Comparison of ENCODE assay signal across 27 cellular contexts in the genomic region with DNA sequence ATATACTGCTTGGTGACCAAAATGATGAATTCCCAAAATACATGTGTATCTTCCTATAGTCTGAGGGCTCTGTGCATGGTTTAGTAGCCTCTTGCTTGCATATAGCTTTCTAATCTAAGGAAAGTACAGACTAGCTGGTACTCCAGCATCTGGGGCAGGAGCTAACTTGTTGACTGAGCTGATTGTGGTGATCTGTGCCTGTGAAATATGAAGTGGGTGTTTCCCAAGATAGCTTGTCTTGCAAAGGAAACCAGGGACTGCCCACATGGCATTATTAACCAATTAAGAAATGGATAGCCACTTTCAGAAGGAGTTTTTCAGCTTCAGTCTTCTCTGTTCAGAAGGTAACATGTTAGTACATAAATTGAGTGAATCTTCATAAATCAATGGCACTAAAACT.
DNase-seq lines count a peak whose midpoint lies in the region; ATAC-seq and TF ChIP-seq lines count a peak whose summit lies in the region.
"Had no signal": no experiment of that assay in that cellular context is flagged by ENCODE, and none has a peak within 500 bp of the region (broad histone marks: within the 10 kb centered on the region; RNA-seq: fewer than 3 reads in every experiment).

No MANE protein-coding gene starts in this region.

- peaks cover 4% of the 10 kb centered on the region for H3K4me1 ChIP-seq in osteoblast (ENCODE audit: insufficient read depth, low read length)
- H3K4me1 ChIP-seq: right atrium auricular region, vagina had no signal

- no peaks in the 10 kb centered on the region for H3K36me3 ChIP-seq in osteoblast (ENCODE audit: insufficient read depth, low read length)
- H3K36me3 ChIP-seq: BLaER1 treated with 17β-estradiol and CSF1 and Interleukin-3, amounts not matched to agents 10 nM and 100 nM; right atrium auricular region; vagina had no signal

- H3K79me2 ChIP-seq in osteoblast (ENCODE audit: insufficient read depth, low read length), result no peaks in the 10 kb centered on the region
- H3K79me2 ChIP-seq: hepatocyte had no signal

- no peaks in the 10 kb centered on the region for H3K9me3 ChIP-seq in osteoblast (ENCODE audit: low read depth, low read length)
- H3K9me3 ChIP-seq: BLaER1 treated with 17β-estradiol and CSF1 and Interleukin-3, amounts not matched to agents 10 nM and 100 nM; right atrium auricular region; vagina had no signal

- DNase-seq in NCI-H82 (lab: John Stamatoyannopoulos, UW), result peak; percentile 27
- no peak for DNase-seq in NCI-H82 treated with DMSO at 0.1 percent for 48 hours (lab: John Stamatoyannopoulos, UW; ENCODE audit: unreplicated experiment)
- peak; percentile 8 for DNase-seq in OCI-M1 (lab: John Stamatoyannopoulos, UW)
- peak; percentile 61 for DNase-seq in epithelial cell of prostate (ENCODE audit: low read depth, low spot score)
- peak; percentile 32 for DNase-seq in osteoblast (ENCODE audit: insufficient read length, low spot score, missing footprints)
- DNase-seq in activated naive CD4-positive, alpha-beta T cell (lab: John Stamatoyannopoulos, UW), result no peak
- DNase-seq in activated naive CD8-positive, alpha-beta T cell treated with anti-CD3 and anti-CD28 coated beads, Interleukin-2, amount 50 U/mL, for 24 hours, result no peak
- DNase-seq: 8988T; activated CD4-positive, alpha-beta T cell treated with anti-CD3 and anti-CD28 coated beads, Interleukin-2, amount 50 U/mL, for 4 hours; activated CD8-positive, alpha-beta memory T cell treated with anti-CD3 and anti-CD28 coated beads, Interleukin-2, amount 50 U/mL, for 48 hours; activated effector memory CD4-positive, alpha-beta T cell treated with anti-CD3 and anti-CD28 coated beads, Interleukin-2, amount 50 U/mL, for 16 hours; amniotic stem cell; Calu3; NCI-H1694 treated with DMSO at 0.1 percent for 48 hours; NK-92 treated with Interleukin-12 subunit alpha and Interleukin-12 subunit beta, amount 100 ng/mL, for 24 hours; nucleus accumbens; RPMI8226; stimulated activated CD4-positive, alpha-beta T cell treated with anti-CD3 and anti-CD28 coated beads, Interleukin-12 subunit alpha, Interleukin-12 subunit beta, amount 100 ng/mL, for 4 hours; stimulated activated CD8-positive, alpha-beta memory T cell treated with anti-CD3 and anti-CD28 coated beads, Interleukin-4, amount 100 ng/mL, for 48 hours had no signal

- no peak overlapping the region for H3K4me3 Mint-ChIP-seq in activated naive CD8-positive, alpha-beta T cell treated with anti-CD3 and anti-CD28 coated beads, Interleukin-2, amount 50 U/mL, for 24 hours
- H3K4me3 Mint-ChIP-seq: WTC11 had no signal

- no peaks in the 10 kb centered on the region for H3K9me3 Mint-ChIP-seq in activated naive CD8-positive, alpha-beta T cell treated with anti-CD3 and anti-CD28 coated beads, Interleukin-2, amount 50 U/mL, for 24 hours
- H3K9me3 Mint-ChIP-seq: WTC11 had no signal

- no peak overlapping the region for H3K27ac Mint-ChIP-seq in activated naive CD8-positive, alpha-beta T cell treated with anti-CD3 and anti-CD28 coated beads, Interleukin-2, amount 50 U/mL, for 24 hours
- H3K27ac Mint-ChIP-seq: WTC11 had no signal

- no peak for ATAC-seq in activated naive CD8-positive, alpha-beta T cell treated with anti-CD3 and anti-CD28 coated beads, Interleukin-2, amount 50 U/mL, for 24 hours
- no peak for ATAC-seq in GM21360 (IDR thresholded peaks at IDR 0.05; ENCODE audit: unreplicated experiment)
- ATAC-seq: esophagus mucosa, WTC11 had no signal

- no peaks in the 10 kb centered on the region for H3K4me1 Mint-ChIP-seq in activated naive CD8-positive, alpha-beta T cell treated with anti-CD3 and anti-CD28 coated beads, Interleukin-2, amount 50 U/mL, for 24 hours

- H2AFZ ChIP-seq in osteoblast (ENCODE audit: low read length), result no peak overlapping the region
- H2AFZ ChIP-seq: hepatocyte had no signal

- H3K27me3 ChIP-seq in osteoblast (ENCODE audit: insufficient read depth, low read length), result no peaks in the 10 kb centered on the region
- H3K27me3 ChIP-seq: BLaER1 treated with 17β-estradiol and CSF1 and Interleukin-3, amounts not matched to agents 10 nM and 100 nM; hepatocyte; right atrium auricular region; vagina had no signal

- H4K20me1 ChIP-seq in osteoblast (ENCODE audit: insufficient read depth, low read length), result no peaks in the 10 kb centered on the region
- H4K20me1 ChIP-seq: BLaER1 treated with 17β-estradiol and CSF1 and Interleukin-3, amounts not matched to agents 10 nM and 100 nM had no signal

- H3K36me3 Mint-ChIP-seq in activated naive CD8-positive, alpha-beta T cell treated with anti-CD3 and anti-CD28 coated beads, Interleukin-2, amount 50 U/mL, for 24 hours (ENCODE audit: low read depth), result no peaks in the 10 kb centered on the region
- H3K36me3 Mint-ChIP-seq: WTC11 had no signal

- no peak for TF ChIP-seq CTCF in osteoblast (IDR thresholded peaks at IDR 0.05; ENCODE audit: extremely low read depth, low read depth, low read length)

- no peaks in the 10 kb centered on the region for H3K27me3 Mint-ChIP-seq in activated naive CD8-positive, alpha-beta T cell treated with anti-CD3 and anti-CD28 coated beads, Interleukin-2, amount 50 U/mL, for 24 hours

- H3K4me3 ChIP-seq in osteoblast (ENCODE audit: insufficient read depth, low read length), result no peak overlapping the region
- H3K4me3 ChIP-seq: BLaER1 treated with 17β-estradiol and CSF1 and Interleukin-3, amounts not matched to agents 10 nM and 100 nM; hepatocyte; lung; right atrium auricular region; vagina had no signal

- H3K4me2 ChIP-seq in osteoblast (ENCODE audit: insufficient read depth, low read length), result no peak overlapping the region
- H3K4me2 ChIP-seq: BLaER1 treated with 17β-estradiol and CSF1 and Interleukin-3, amounts not matched to agents 10 nM and 100 nM; hepatocyte had no signal

- H3K27ac ChIP-seq in epithelial cell of prostate (peak overlapping the region; percentile 2), osteoblast (ENCODE audit: low read depth, low read length) (no peak overlapping the region)
- H3K27ac ChIP-seq: BLaER1 treated with 17β-estradiol and CSF1 and Interleukin-3, amounts not matched to agents 10 nM and 100 nM; hepatocyte; right atrium auricular region; vagina had no signal

Comparison
In these comparisons a context has a peak if more than half of its experiments do, and no peak if none do; other contexts are left out.
1. DNase-seq: peak in NCI-H82 (single experiment), OCI-M1 (single experiment), epithelial cell of prostate (single experiment) and osteoblast (single experiment); none in NCI-H82 treated with DMSO at 0.1 percent for 48 hours (single experiment), activated naive CD4-positive, alpha-beta T cell (0 of 4) and activated naive CD8-positive, alpha-beta T cell treated with anti-CD3 and anti-CD28 coated beads, Interleukin-2, amount 50 U/mL, for 24 hours (single experiment).